Comparison of ENCODE assay signal across 23 cellular contexts in genomic region chr5:1563617-1564181, GRCh38. TPM values are rescaled to one million over a fixed set of nuclear protein-coding genes. Genes with fewer than 3 reads are reported as not detected.
A peak's percentile ranks its signal among the peaks of the same experiment; 100 is the strongest.
DNase-seq lines count a peak whose midpoint lies in the region; ATAC-seq, FAIRE-seq and TF ChIP-seq lines count a peak whose summit lies in the region.
"Had no signal": no experiment of that assay in that cellular context is flagged by ENCODE, and none has a peak within 500 bp of the region (broad histone marks: within the 10 kb centered on the region; RNA-seq: fewer than 3 reads in every experiment).

No MANE protein-coding gene starts in this region.

- H3K36me3 Mint-ChIP-seq in activated naive CD8-positive, alpha-beta T cell treated with anti-CD3 and anti-CD28 coated beads, Interleukin-2, amount 50 U/mL, for 24 hours (ENCODE audit: low read depth) = no peaks in the 10 kb centered on the region
- no peaks in the 10 kb centered on the region for H3K36me3 Mint-ChIP-seq in activated naive CD8-positive, alpha-beta T cell treated with anti-CD3 and anti-CD28 coated beads for 36 hours
- no peaks in the 10 kb centered on the region for H3K36me3 Mint-ChIP-seq in natural killer cell

- no peak overlapping the region for H2AFZ ChIP-seq in K562 (ENCODE audit: low read depth, low read length)

- no peaks in the 10 kb centered on the region for H3K79me2 ChIP-seq in K562 (ENCODE audit: control insufficient read depth, insufficient read depth, low read length)

- no peak overlapping the region for H3K4me3 ChIP-seq in K562
- no peak overlapping the region for H3K4me3 ChIP-seq in lower lobe of right lung
- H3K4me3 ChIP-seq in pancreas = no peak overlapping the region
- H3K4me3 ChIP-seq: heart left ventricle, tibial nerve had no signal

- peaks cover 3% of the 10 kb centered on the region for H3K27me3 Mint-ChIP-seq in activated naive CD8-positive, alpha-beta T cell treated with anti-CD3 and anti-CD28 coated beads, Interleukin-2, amount 50 U/mL, for 24 hours
- no peaks in the 10 kb centered on the region for H3K27me3 Mint-ChIP-seq in activated naive CD8-positive, alpha-beta T cell treated with anti-CD3 and anti-CD28 coated beads for 36 hours
- peaks cover 0 to 13% of the 10 kb centered on the region in 2 donors for H3K27me3 Mint-ChIP-seq in natural killer cell (ENCODE audit: low read depth in 2 of 2)
- H3K27me3 Mint-ChIP-seq: stimulated activated naive CD8-positive, alpha-beta T cell treated with anti-CD3 and anti-CD28 coated beads, Interleukin-15, Interleukin-2, amounts not matched to agents 100 ng/mL and 50 ng/mL, for 24 hours had no signal

- WGBS in K562 (ENCODE audit: insufficient coverage, low coverage, missing lambda C conversion rate) = 4% methylated on average over 7 of the region's 7 CpGs
- WGBS in pancreas, 2 donors = 79 to 93% methylated on average over 4 to 7 of the region's 7 CpGs

- no peak for TF ChIP-seq POLR2A in K562 (conservative IDR thresholded peaks at IDR 0.05)

- no peaks in the 10 kb centered on the region; the same call in 1 of the 2 replicates for H4K20me1 ChIP-seq in K562 (replicated peaks; ENCODE audit: control insufficient read depth, insufficient read depth, low read length)

- H3K4me1 ChIP-seq in K562 (replicated peaks in 1 of 2; ENCODE audit: control insufficient read depth in 2 of 2, insufficient read depth in 2 of 2, low read length in 2 of 2) = peaks cover 0 to 19% of the 10 kb centered on the region in 2 experiments; a peak in 2 of 5 replicates
- H3K4me1 ChIP-seq in lower lobe of right lung = peaks cover 27% of the 10 kb centered on the region
- peaks cover 0 to 7% (median 0%) of the 10 kb centered on the region in 3 donors for H3K4me1 ChIP-seq in pancreas

- H3K36me3 ChIP-seq in K562 (ENCODE audit: control insufficient read depth, insufficient read depth, low read length) (no peaks in the 10 kb centered on the region), lower lobe of right lung (no peaks in the 10 kb centered on the region), pancreas (no peaks in the 10 kb centered on the region)
- H3K36me3 ChIP-seq: heart left ventricle, tibial nerve had no signal

- intact Hi-C loops in K562 (cut with micrococcal nuclease) (no loop called here), natural killer cell (cut with micrococcal nuclease) (no loop called here), lower lobe of right lung (cut with DNase I) (no loop called here), pancreas (cut with DNase I) (no loop called here)

- TF ChIP-seq EP300 in K562 (IDR thresholded peaks at IDR 0.05; ENCODE audit: low read length) = no peak

- no peaks in the 10 kb centered on the region for H3K9me1 ChIP-seq in K562 (ENCODE audit: control insufficient read depth, insufficient read depth, low read length)

- no peak for TF ChIP-seq RAD21 in K562 (CRISPR knock-in tag; conservative IDR thresholded peaks at IDR 0.05 in 1 of 2, IDR thresholded peaks at IDR 0.05 in 1 of 2)

- POLR2A ChIA-PET in K562 (lab: Yijun Ruan, JAX) = interaction anchor here (0.6 to 0.7 kb wide), 2 partner anchors 13 to 92 kb away, joined by 3 read pairs; no protein-coding TSS in a partner anchor

- no peak for DNase-seq in activated naive CD8-positive, alpha-beta T cell treated with anti-CD3 and anti-CD28 coated beads, Interleukin-2, amount 50 U/mL, for 24 hours
- no peak for DNase-seq in activated naive CD8-positive, alpha-beta T cell treated with anti-CD3 and anti-CD28 coated beads for 36 hours
- DNase-seq in K562 (ENCODE audit: extremely low read depth in 1 of 4, low spot score in 3 of 4) (peak in 1 of 4 experiments; percentile 21), natural killer cell (no peak), GF-D8 (lab: John Stamatoyannopoulos, UW) (no peak), dedifferentiated amniotic fluid mesenchymal stem cell (ENCODE audit: extremely low spot score) (no peak), lower lobe of right lung (no peak), pancreas (no peak)
- DNase-seq: activated naive CD4-positive, alpha-beta T cell treated with anti-CD3 and anti-CD28 coated beads for 36 hours; activated T-cell treated with anti-CD3 and anti-CD28 coated beads, Interleukin-2, amount 50 U/mL, for 72 hours; H9; Karpas-422; left colon; midbrain; NCI-H1694; NCI-H2171 treated with DMSO at 0.1 percent for 48 hours; NCI-H526 treated with DMSO at 0.1 percent for 48 hours; small intestine had no signal

- TF ChIP-seq CTCF in K562 (IDR thresholded peaks at IDR 0.05 in 2 of 3, conservative IDR thresholded peaks at IDR 0.05 in 1 of 3; ENCODE audit: insufficient read depth in 2 of 3, low read depth in 1 of 3, low read length in 3 of 3) (no peak), natural killer cell (IDR thresholded peaks at IDR 0.05) (no peak), lower lobe of right lung (IDR thresholded peaks at IDR 0.05) (no peak), pancreas (IDR thresholded peaks at IDR 0.05) (no peak)

- H3K4me2 ChIP-seq in K562 (ENCODE audit: insufficient read depth, low read length) = no peak overlapping the region

- H3K9me3 ChIP-seq in K562 (replicated peaks; ENCODE audit: control insufficient read depth, insufficient read depth, low read depth, low read length) (0 out of 2 replicates have a peak, but pooled peaks cover 2% of the 10 kb centered on the region), lower lobe of right lung (no peaks in the 10 kb centered on the region), pancreas (no peaks in the 10 kb centered on the region)
- H3K9me3 ChIP-seq: heart left ventricle, tibial nerve had no signal

- ATAC-seq in activated naive CD8-positive, alpha-beta T cell treated with anti-CD3 and anti-CD28 coated beads, Interleukin-2, amount 50 U/mL, for 24 hours = peak; percentile 43
- ATAC-seq in K562 (peak; percentile 17), natural killer cell (peak in 2 of 3 donors; percentile 26 to 51), lower lobe of right lung (no peak), pancreas (no peak)
- ATAC-seq: T-cell had no signal

- H3K4me1 Mint-ChIP-seq in activated naive CD8-positive, alpha-beta T cell treated with anti-CD3 and anti-CD28 coated beads, Interleukin-2, amount 50 U/mL, for 24 hours = no peaks in the 10 kb centered on the region
- peaks cover 3% of the 10 kb centered on the region for H3K4me1 Mint-ChIP-seq in activated naive CD8-positive, alpha-beta T cell treated with anti-CD3 and anti-CD28 coated beads for 36 hours
- H3K4me1 Mint-ChIP-seq in natural killer cell = peaks cover 0 to 5% of the 10 kb centered on the region in 2 donors
- H3K4me1 Mint-ChIP-seq: T-cell had no signal

- no peaks in the 10 kb centered on the region for H3K9me3 Mint-ChIP-seq in activated naive CD8-positive, alpha-beta T cell treated with anti-CD3 and anti-CD28 coated beads, Interleukin-2, amount 50 U/mL, for 24 hours
- H3K9me3 Mint-ChIP-seq in activated naive CD8-positive, alpha-beta T cell treated with anti-CD3 and anti-CD28 coated beads for 36 hours = no peaks in the 10 kb centered on the region
- no peaks in the 10 kb centered on the region for H3K9me3 Mint-ChIP-seq in natural killer cell
- H3K9me3 Mint-ChIP-seq: activated naive CD4-positive, alpha-beta T cell treated with anti-CD3 and anti-CD28 coated beads for 36 hours; activated T-cell treated with anti-CD3 and anti-CD28 coated beads, Interleukin-2, amount 50 U/mL, for 72 hours; stimulated activated naive CD8-positive, alpha-beta T cell treated with anti-CD3 and anti-CD28 coated beads, Interleukin-15, Interleukin-2, amounts not matched to agents 100 ng/mL and 50 ng/mL, for 24 hours; T-cell had no signal

- FAIRE-seq in K562 (lab: Jason Lieb, UNC) (no peak), pancreas (lab: Jason Lieb, UNC) (no peak)
- FAIRE-seq: small intestine had no signal

- in situ Hi-C loops in K562 (cut with MboI) = no loop called here

- BruUV-seq in K562 (replicated peaks; lab: Mats Ljungman, UMichigan) = no TSS peak

- CTCF ChIA-PET in K562 (lab: Yijun Ruan, JAX; ENCODE audit: low intra/inter-chr PET ratio) = no interaction called here

- peaks cover 35 to 60% of the 10 kb centered on the region in 2 experiments for H3K27me3 ChIP-seq in K562 (ENCODE audit: control insufficient read depth in 2 of 2, insufficient read depth in 2 of 2, low read length in 2 of 2)
- no peaks in the 10 kb centered on the region for H3K27me3 ChIP-seq in lower lobe of right lung (ENCODE audit: low read depth)
- no peaks in the 10 kb centered on the region for H3K27me3 ChIP-seq in pancreas

- H3K4me3 Mint-ChIP-seq in activated naive CD8-positive, alpha-beta T cell treated with anti-CD3 and anti-CD28 coated beads, Interleukin-2, amount 50 U/mL, for 24 hours = no peak overlapping the region
- H3K4me3 Mint-ChIP-seq in activated naive CD8-positive, alpha-beta T cell treated with anti-CD3 and anti-CD28 coated beads for 36 hours = no peak overlapping the region
- no peak overlapping the region for H3K4me3 Mint-ChIP-seq in natural killer cell
- H3K4me3 Mint-ChIP-seq: activated naive CD4-positive, alpha-beta T cell treated with anti-CD3 and anti-CD28 coated beads for 36 hours; activated T-cell treated with anti-CD3 and anti-CD28 coated beads, Interleukin-2, amount 50 U/mL, for 72 hours; neural crest cell; stimulated activated naive CD8-positive, alpha-beta T cell treated with anti-CD3 and anti-CD28 coated beads, Interleukin-15, Interleukin-2, amounts not matched to agents 100 ng/mL and 50 ng/mL, for 24 hours; T-cell had no signal

- no peak overlapping the region; a peak in 1 of 4 replicates for H3K9ac ChIP-seq in K562 (ENCODE audit: insufficient read depth in 1 of 2, low read depth in 2 of 2, low read length in 2 of 2)

- H3K27ac ChIP-seq in K562 (ENCODE audit: extremely low read depth, low read depth, low read length) = no peak overlapping the region
- no peak overlapping the region for H3K27ac ChIP-seq in lower lobe of right lung
- no peak overlapping the region for H3K27ac ChIP-seq in pancreas
- H3K27ac ChIP-seq: tibial nerve had no signal

- H3K27ac Mint-ChIP-seq in activated naive CD8-positive, alpha-beta T cell treated with anti-CD3 and anti-CD28 coated beads, Interleukin-2, amount 50 U/mL, for 24 hours = no peak overlapping the region
- no peak overlapping the region for H3K27ac Mint-ChIP-seq in activated naive CD8-positive, alpha-beta T cell treated with anti-CD3 and anti-CD28 coated beads for 36 hours
- no peak overlapping the region for H3K27ac Mint-ChIP-seq in natural killer cell
- H3K27ac Mint-ChIP-seq: activated naive CD4-positive, alpha-beta T cell treated with anti-CD3 and anti-CD28 coated beads for 36 hours; activated T-cell treated with anti-CD3 and anti-CD28 coated beads, Interleukin-2, amount 50 U/mL, for 72 hours; stimulated activated naive CD8-positive, alpha-beta T cell treated with anti-CD3 and anti-CD28 coated beads, Interleukin-15, Interleukin-2, amounts not matched to agents 100 ng/mL and 50 ng/mL, for 24 hours; T-cell had no signal

RNA-seq across cellular contexts. Expression of gene LPCAT1, which starts 39.9 kb away (rescaled TPM):
- 10 to 100 TPM; 49.4 to 49.6 TPM for total RNA-seq in activated naive CD8-positive, alpha-beta T cell treated with anti-CD3 and anti-CD28 coated beads for 36 hours
- 26.9 and 48.0 TPM in 2 replicates for total RNA-seq in K562 (2011; cell fraction: chromatin; rRNA removed; ENCODE audit: low replicate concordance)
- total RNA-seq in K562 (2011; cell fraction: nucleolus; rRNA removed) = 30.5 and 38.2 TPM in 2 replicates
- total RNA-seq in K562 (2011; cell fraction: nucleoplasm; rRNA removed) = 24.9 and 32.4 TPM in 2 replicates
- total RNA-seq in K562 (2014; rRNA removed) = 13.6 and 13.9 TPM in 2 replicates
- 9.2 and 11.1 TPM in 2 replicates for total RNA-seq in K562 (2014; rRNA removed; fragmentation: Illumina TruSeq; extraction: Trizol)
- 15.5 and 18.4 TPM in 2 replicates for total RNA-seq in K562 (2015; rRNA removed; fragmentation: Illumina TruSeq; extraction: Trizol)
- 18.4 and 20.8 TPM in 2 replicates for total RNA-seq in K562 (2021)
- polyA plus RNA-seq in K562 (2011; rRNA removed) = 17.0 and 20.6 TPM in 2 replicates
- 14.5 and 16.7 TPM in 2 replicates for polyA plus RNA-seq in K562 (2011; cell fraction: cytosol; rRNA removed)
- 32.2 and 34.4 TPM in 2 replicates for polyA plus RNA-seq in K562 (2011; cell fraction: nucleus; rRNA removed)
- polyA plus RNA-seq in K562 (2012) = 10.5 and 12.5 TPM in 2 replicates
- 15.2 TPM in 2 replicates for polyA plus RNA-seq in K562 (2014; fragmentation: Illumina TruSeq; extraction: Trizol)
- polyA plus RNA-seq in K562 (2014; fragmentation: Nextera tagmentation; extraction: Ambion mirVana) = under 1 TPM; 0.14 to 0.53 TPM
- 13.1 and 14.9 TPM in 2 replicates for polyA plus RNA-seq in K562 (2014; rRNA removed)
- 10.9 and 14.5 TPM in 2 replicates for polyA minus RNA-seq in K562 (2011; rRNA and poly(A)+ RNA removed)
- polyA minus RNA-seq in K562 (2011; cell fraction: cytosol; rRNA and poly(A)+ RNA removed) = 13.2 and 14.3 TPM in 2 replicates
- 9.4 and 24.4 TPM in 2 replicates for polyA minus RNA-seq in K562 (2011; cell fraction: nucleus; rRNA and poly(A)+ RNA removed)
- 100 to 1,000 TPM; 196 to 302 (median 252) TPM for total RNA-seq in natural killer cell
- 475 TPM for total RNA-seq in lower lobe of right lung
- total RNA-seq in pancreas = 10 to 100 TPM in 2 of 6 donors, 1 to 10 TPM in 4; 6.5 to 26.1 (median 7.8) TPM
- polyA plus RNA-seq in pancreas = 10 to 100 TPM; 19.2 to 19.7 TPM

Comparison
In these comparisons a context has a peak if more than half of its experiments do, and no peak if none do; other contexts are left out.
1. ATAC-seq: peak in activated naive CD8-positive, alpha-beta T cell treated with anti-CD3 and anti-CD28 coated beads, Interleukin-2, amount 50 U/mL, for 24 hours (single experiment), K562 (single experiment) and natural killer cell (2 of 3); none in lower lobe of right lung (0 of 2) and pancreas (0 of 4).